In genomic region chr2:64748147-64748546, GRCh38 we compare ENCODE assay signal across 1 cellular context.
TF ChIP-seq lines count a peak whose summit lies in the region.

No MANE protein-coding gene starts in this region.

TF ChIP-seq in HepG2, 621 proteins besides CTCF, POLR2A, EP300 and RAD21 (continued from another document):
- TF ChIP-seq ZNF343 (CRISPR knock-in tag; IDR thresholded peaks at IDR 0.05) (no peak), NKX3-1 (CRISPR knock-in tag; IDR thresholded peaks at IDR 0.05) (no peak), THAP11 (CRISPR knock-in tag; IDR thresholded peaks at IDR 0.05) (no peak), ZFP37 (CRISPR knock-in tag; IDR thresholded peaks at IDR 0.05; ENCODE audit: borderline replicate concordance) (no peak), ZNF790 (CRISPR knock-in tag; IDR thresholded peaks at IDR 0.05; ENCODE audit: borderline replicate concordance) (no peak)
- TF ChIP-seq, protein P1, sequence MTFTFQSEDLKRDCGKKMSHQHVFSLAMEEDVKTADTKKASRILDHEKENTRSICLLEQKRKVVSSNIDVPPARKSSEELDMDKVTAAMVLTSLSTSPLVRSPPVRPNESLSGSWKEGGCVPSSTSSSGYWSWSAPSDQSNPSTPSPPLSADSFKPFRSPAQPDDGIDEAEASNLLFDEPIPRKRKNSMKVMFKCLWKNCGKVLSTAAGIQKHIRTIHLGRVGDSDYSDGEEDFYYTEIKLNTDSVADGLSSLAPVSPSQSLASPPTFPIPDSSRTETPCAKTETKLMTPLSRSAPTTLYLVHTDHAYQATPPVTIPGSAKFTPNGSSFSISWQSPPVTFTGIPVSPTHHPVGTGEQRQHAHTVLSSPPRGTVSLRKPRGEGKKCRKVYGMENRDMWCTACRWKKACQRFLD (CRISPR knock-in tag; IDR thresholded peaks at IDR 0.05; ENCODE audit: borderline replicate concordance), result no peak
- TF ChIP-seq, protein P2, sequence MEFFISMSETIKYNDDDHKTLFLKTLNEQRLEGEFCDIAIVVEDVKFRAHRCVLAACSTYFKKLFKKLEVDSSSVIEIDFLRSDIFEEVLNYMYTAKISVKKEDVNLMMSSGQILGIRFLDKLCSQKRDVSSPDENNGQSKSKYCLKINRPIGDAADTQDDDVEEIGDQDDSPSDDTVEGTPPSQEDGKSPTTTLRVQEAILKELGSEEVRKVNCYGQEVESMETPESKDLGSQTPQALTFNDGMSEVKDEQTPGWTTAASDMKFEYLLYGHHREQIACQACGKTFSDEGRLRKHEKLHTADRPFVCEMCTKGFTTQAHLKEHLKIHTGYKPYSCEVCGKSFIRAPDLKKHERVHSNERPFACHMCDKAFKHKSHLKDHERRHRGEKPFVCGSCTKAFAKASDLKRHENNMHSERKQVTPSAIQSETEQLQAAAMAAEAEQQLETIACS (CRISPR knock-in tag; IDR thresholded peaks at IDR 0.05), result no peak
TF ChIP-seq in HepG2: peak in this region for 4.
